Comparison of ENCODE assay signal across 16 cellular contexts in the genomic region with DNA sequence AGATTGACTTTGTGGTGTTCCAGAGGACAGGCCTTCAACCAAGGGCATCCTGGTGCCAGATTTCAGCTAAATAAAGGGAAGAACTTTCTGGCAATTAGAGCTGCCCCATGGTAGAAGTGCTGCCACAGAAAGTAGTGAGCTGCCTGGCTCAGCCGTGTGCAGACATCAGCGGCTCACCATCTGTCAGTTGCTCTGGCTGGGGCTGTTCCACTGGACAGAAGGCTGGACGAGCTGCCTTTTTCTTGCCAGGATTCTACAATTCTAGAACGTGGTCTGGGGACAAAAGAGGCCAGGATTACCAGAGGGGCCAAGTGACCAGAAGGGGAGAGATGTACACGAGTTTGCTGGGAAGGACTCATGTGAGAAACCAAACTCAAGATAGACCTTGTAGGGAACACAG.
"Had no signal": no experiment of that assay in that cellular context is flagged by ENCODE, and none has a peak within 500 bp of the region (broad histone marks: within the 10 kb centered on the region; RNA-seq: fewer than 3 reads in every experiment).

No MANE protein-coding gene starts in this region.

- DNase-seq: cortex of kidney; effector memory CD8-positive, alpha-beta T cell; head of caudate nucleus; left ventricle myocardium superior; lower lobe of right lung; naive thymus-derived CD8-positive, alpha-beta T cell; nephron progenitor cell; occipital lobe; right lobe of liver; small intestine; stimulated activated CD4-positive, alpha-beta T cell treated with anti-CD3 and anti-CD28 coated beads, Interleukin-1b, Interleukin-23, amount 100 ng/mL, for 48 hours; stimulated activated CD4-positive, alpha-beta T cell treated with anti-CD3 and anti-CD28 coated beads, Interleukin-4, amount 100 ng/mL, for 1 hour; stimulated activated CD8-positive, alpha-beta memory T cell treated with anti-CD3 and anti-CD28 coated beads, Interleukin-4, amount 100 ng/mL, for 48 hours; stimulated activated naive CD4-positive, alpha-beta T cell; stimulated activated naive CD8-positive, alpha-beta T cell treated with anti-CD3 and anti-CD28 coated beads, Interleukin-15, amount 100 ng/mL, for 72 hours; trophoblast cell had no signal
